ENCODE assay signal across 9 cellular contexts in the genomic region with DNA sequence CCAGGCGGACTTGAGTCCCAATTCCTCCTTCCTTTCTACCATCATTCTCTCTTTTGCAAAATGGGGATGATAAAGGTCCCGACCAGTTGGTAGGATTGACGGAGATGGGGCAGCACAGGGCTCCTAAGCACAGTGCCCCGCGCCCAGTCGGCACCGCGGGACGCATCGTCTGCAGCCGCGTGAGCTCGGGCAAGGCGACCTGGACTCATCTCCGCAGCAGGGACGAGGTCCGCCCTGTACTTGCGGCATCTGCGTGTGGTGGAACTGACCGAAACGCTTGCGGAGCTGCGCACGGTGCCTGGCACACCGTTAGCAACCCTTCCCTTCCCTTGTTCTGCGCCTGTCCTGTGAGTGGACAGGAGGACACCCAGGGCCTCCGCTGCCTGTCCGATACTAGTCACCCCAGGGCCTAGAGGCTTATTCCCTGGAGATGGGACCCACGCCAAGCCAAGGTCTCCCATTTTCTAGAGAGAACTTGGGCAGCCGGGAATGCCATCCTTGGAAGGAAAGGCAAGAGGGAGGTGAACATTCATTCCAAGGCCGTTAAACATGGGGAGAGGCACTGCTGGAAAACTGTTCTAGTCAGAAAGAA.
DNase-seq lines count a peak whose midpoint lies in the region; ATAC-seq and TF ChIP-seq lines count a peak whose summit lies in the region.
"Had no signal": no experiment of that assay in that cellular context is flagged by ENCODE, and none has a peak within 500 bp of the region (broad histone marks: within the 10 kb centered on the region; RNA-seq: fewer than 3 reads in every experiment).

No MANE protein-coding gene starts in this region.

- no peaks in the 10 kb centered on the region for H3K36me3 Mint-ChIP-seq in progenitor cell of endocrine pancreas (ENCODE audit: insufficient read depth)

- H3K9me3 ChIP-seq in OCI-LY7 (ENCODE audit: low read length) (no peaks in the 10 kb centered on the region), heart left ventricle (peaks cover 0 to 14% (median 6%) of the 10 kb centered on the region in 12 donors)

- POLR2A ChIA-PET in OCI-LY7 (lab: Charles Lee): no interaction called here

- DNase-seq in EL (peak; percentile 16), OCI-LY7 (ENCODE audit: low spot score) (no peak), heart left ventricle (no peak), progenitor cell of endocrine pancreas (ENCODE audit: low spot score, unreplicated experiment) (no peak), NCI-H2107 (lab: John Stamatoyannopoulos, UW) (no peak)
- DNase-seq in activated effector memory CD4-positive, alpha-beta T cell treated with Interleukin-2 at 50 U/mL for 16 hours: no peak
- DNase-seq: PC-9 had no signal

- peak overlapping the region; percentile 48; the same call in 1 of the 2 replicates for H3K4me2 ChIP-seq in OCI-LY7 (ENCODE audit: low read length)
- H3K4me2 ChIP-seq: PC-9 had no signal

- peak overlapping the region; percentile 60 for H3K4me3 Mint-ChIP-seq in progenitor cell of endocrine pancreas (ENCODE audit: low read depth)

- no peaks in the 10 kb centered on the region for H3K27me3 Mint-ChIP-seq in progenitor cell of endocrine pancreas

- CTCF ChIA-PET in OCI-LY7 (lab: Charles Lee; ENCODE audit: unreplicated experiment): no interaction called here

- H3K36me3 ChIP-seq in OCI-LY7 (ENCODE audit: insufficient read depth, low read length) (no peaks in the 10 kb centered on the region), heart left ventricle (no peaks in the 10 kb centered on the region)

- H3K4me1 Mint-ChIP-seq in progenitor cell of endocrine pancreas (ENCODE audit: low read depth): peaks cover 12% of the 10 kb centered on the region

- H3K4me1 ChIP-seq in OCI-LY7 (ENCODE audit: insufficient read depth, low read length, poor library complexity, severe bottlenecking): no peaks in the 10 kb centered on the region
- peaks cover 0 to 15% (median 10%) of the 10 kb centered on the region in 12 donors for H3K4me1 ChIP-seq in heart left ventricle

- no peak overlapping the region for H3K27ac Mint-ChIP-seq in progenitor cell of endocrine pancreas

- peaks cover 1% of the 10 kb centered on the region for H3K9me3 Mint-ChIP-seq in progenitor cell of endocrine pancreas (ENCODE audit: low read depth)

- no TSS peak for BruUV-seq in OCI-LY7 (replicated peaks; lab: Mats Ljungman, UMichigan)

- 6 to 19% (median 11%) methylated on average over 24 to 31 of the region's 31 CpGs for WGBS in heart left ventricle, 4 donors

- intact Hi-C loops in OCI-LY7 (cut with micrococcal nuclease; ENCODE audit: unreplicated experiment) (no loop called here), heart left ventricle (cut with DNase I) (loop anchor here in 9 of 10 donors (1.0 to 10.0 kb wide), 7 partner anchors 658 to 953 kb away; no protein-coding TSS in a partner anchor)

- peak overlapping the region; percentile 55 for H3K4me3 ChIP-seq in OCI-LY7 (ENCODE audit: low read depth, low read length, poor library complexity, severe bottlenecking)
- H3K4me3 ChIP-seq in heart left ventricle: peak overlapping the region; percentile 8 to 58 (median 47)
- H3K4me3 ChIP-seq: PC-9 had no signal

- H4K20me1 ChIP-seq in OCI-LY7 (ENCODE audit: insufficient read depth, low read length): no peaks in the 10 kb centered on the region

- H3K27ac ChIP-seq in OCI-LY7 (ENCODE audit: low read depth, low read length, poor library complexity, severe bottlenecking) (no peak overlapping the region), heart left ventricle (no peak overlapping the region)
- H3K27ac ChIP-seq: PC-9 had no signal

- H3K79me2 ChIP-seq in OCI-LY7 (ENCODE audit: insufficient read depth, low read depth, low read length): no peaks in the 10 kb centered on the region

- peak overlapping the region; percentile 61; the same call in 1 of the 2 replicates for H2AFZ ChIP-seq in OCI-LY7 (ENCODE audit: low read length)
- H2AFZ ChIP-seq: PC-9 had no signal

- TF ChIP-seq CTCF in OCI-LY7 (conservative IDR thresholded peaks at IDR 0.05; ENCODE audit: low read length): no peak
- no peak for TF ChIP-seq CTCF in heart left ventricle (IDR thresholded peaks at IDR 0.05)
- no peak for TF ChIP-seq CTCF in progenitor cell of endocrine pancreas (IDR thresholded peaks at IDR 0.05; ENCODE audit: unreplicated experiment)

- TF ChIP-seq POLR2A in heart left ventricle (IDR thresholded peaks at IDR 0.05): no peak

- H3K9me2 ChIP-seq in OCI-LY7 (ENCODE audit: insufficient read depth, low read length): no peaks in the 10 kb centered on the region

- ATAC-seq in heart left ventricle: peak in 3 of 4 donors; percentile 35 to 43 (median 42)
- ATAC-seq in HG03108 (IDR thresholded peaks at IDR 0.05; ENCODE audit: unreplicated experiment): no peak
- no peak for ATAC-seq in HG02870 (IDR thresholded peaks at IDR 0.05; ENCODE audit: unreplicated experiment)

- peaks cover 0 to 51% (median 23%) of the 10 kb centered on the region in 9 donors for H3K27me3 ChIP-seq in heart left ventricle

Comparison
In these comparisons a context has a peak if more than half of its experiments do, and no peak if none do; other contexts are left out.
1. ATAC-seq: peak in heart left ventricle (3 of 4); none in HG03108 (single experiment) and HG02870 (single experiment).